27 cellular contexts compared by ENCODE assay signal in genomic region chr21:39334611-39335010, GRCh38.
"Had no signal": no experiment of that assay in that cellular context is flagged by ENCODE, and none has a peak within 500 bp of the region (broad histone marks: within the 10 kb centered on the region; RNA-seq: fewer than 3 reads in every experiment).

No MANE protein-coding gene starts in this region.

- H3K4me1 ChIP-seq: stomach, suprapubic skin, thyroid gland, tibial artery, tibial nerve, upper lobe of left lung, upper lobe of right lung, uterus, vagina had no signal

- H3K27me3 ChIP-seq: stomach, suprapubic skin, testis, thyroid gland, tibial artery, tibial nerve, transverse colon, upper lobe of left lung, upper lobe of right lung, uterus, vagina had no signal

- H3K27ac ChIP-seq: stomach, suprapubic skin, testis, thoracic aorta, thyroid gland, tibial artery, tibial nerve, transverse colon, upper lobe of left lung, upper lobe of right lung, uterus, vagina had no signal

- DNase-seq: stimulated activated CD4-positive, alpha-beta T cell treated with anti-CD3 and anti-CD28 coated beads, Interleukin-2, amount 100 ng/mL, for 48 hours; stimulated activated CD4-positive, alpha-beta T cell treated with anti-CD3 and anti-CD28 coated beads, Interleukin-4, amount 100 ng/mL, for 1 hour; stimulated activated CD4-positive, alpha-beta T cell treated with anti-CD3 and anti-CD28 coated beads, Interleukin-4, amount 100 ng/mL, for 24 hours; stimulated activated CD4-positive, alpha-beta T cell treated with anti-CD3 and anti-CD28 coated beads, Interleukin-4, amount 100 ng/mL, for 4 hours; stimulated activated CD8-positive, alpha-beta memory T cell treated with anti-CD3 and anti-CD28 coated beads, Interleukin-4, amount 100 ng/mL, for 48 hours; stimulated activated naive B cell treated with anti-CD40 and anti-IgM and Interleukin-4, amounts not matched to agents 10 μg/mL and 1 μg/mL and 100 μg/mL, for 72 hours; stimulated activated naive CD4-positive, alpha-beta T cell; stimulated activated naive CD4-positive, alpha-beta T cell treated with Interleukin-2 at 50 U/mL for 16 hours; stimulated activated naive CD8-positive, alpha-beta T cell treated with anti-CD3 and anti-CD28 coated beads, Interleukin-15, amount 100 ng/mL, for 72 hours; stimulated activated naive CD8-positive, alpha-beta T cell treated with anti-CD3 and anti-CD28 coated beads, Interleukin-15, Interleukin-2, amounts not matched to agents 100 U/mL and 50 U/mL, for 24 hours; stomach; substantia nigra; testis; thyroid gland; tibial artery; transverse colon; trophoblast cell; upper lobe of left lung; upper lobe of right lung; uterus had no signal

- H3K4me3 ChIP-seq: stomach, suprapubic skin, testis, thoracic aorta, thyroid gland, tibial artery, tibial nerve, transverse colon, upper lobe of left lung, upper lobe of right lung, uterus, vagina had no signal

- H3K9me3 ChIP-seq: stomach, suprapubic skin, testis, thoracic aorta, thyroid gland, tibial artery, tibial nerve, transverse colon, upper lobe of left lung, upper lobe of right lung, uterus, vagina had no signal

- FAIRE-seq: urothelium cell line had no signal

- H3K36me3 ChIP-seq: stomach, suprapubic skin, thoracic aorta, thyroid gland, tibial artery, tibial nerve, transverse colon, upper lobe of left lung, upper lobe of right lung, uterus, vagina had no signal

- ATAC-seq: stimulated activated effector memory CD8-positive, alpha-beta T cell treated with anti-CD3 and anti-CD28 coated beads, Interleukin-12 subunit alpha, Interleukin-12 subunit beta, amount 100 ng/mL, for 72 hours; stimulated activated memory B cell treated with anti-CD40 and anti-IgM and Interleukin-4, amounts not matched to agents 10 μg/mL and 1 μg/mL and 100 μg/mL, for 72 hours; stimulated activated naive B cell treated with anti-CD40 and anti-IgM and Interleukin-4, amounts not matched to agents 10 μg/mL and 1 μg/mL and 100 μg/mL, for 72 hours; stimulated activated naive CD8-positive, alpha-beta T cell treated with anti-CD3 and anti-CD28 coated beads, Interleukin-15, amount 100 ng/mL, for 72 hours; stimulated activated naive CD8-positive, alpha-beta T cell treated with anti-CD3 and anti-CD28 coated beads, Interleukin-15, Interleukin-2, amounts not matched to agents 100 U/mL and 50 U/mL, for 24 hours; upper lobe of right lung had no signal
